Comparison of ENCODE assay signal across 36 cellular contexts in the genomic region with DNA sequence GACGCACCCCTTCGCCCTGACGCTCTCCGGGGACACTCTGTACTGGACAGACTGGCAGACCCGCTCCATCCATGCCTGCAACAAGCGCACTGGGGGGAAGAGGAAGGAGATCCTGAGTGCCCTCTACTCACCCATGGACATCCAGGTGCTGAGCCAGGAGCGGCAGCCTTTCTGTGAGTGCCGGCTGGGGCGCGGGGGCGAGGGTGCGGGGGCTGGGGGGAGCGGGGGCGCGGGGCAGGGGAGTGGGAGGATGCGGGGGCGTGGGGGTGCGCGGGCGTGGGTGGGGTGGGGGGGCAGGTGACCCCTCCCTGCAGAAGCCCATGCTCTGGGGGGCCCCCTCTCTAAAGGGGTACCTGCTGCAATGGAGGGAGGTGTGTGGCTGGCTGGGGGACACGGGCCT.
"Had no signal": no experiment of that assay in that cellular context is flagged by ENCODE, and none has a peak within 500 bp of the region (broad histone marks: within the 10 kb centered on the region; RNA-seq: fewer than 3 reads in every experiment).

No MANE protein-coding gene starts in this region.

- H3K27me3 ChIP-seq: body of pancreas, brain microvascular endothelial cell, breast epithelium had no signal

- H3K27me3 Mint-ChIP-seq: activated CD4-positive, alpha-beta memory T cell treated with anti-CD3 and anti-CD28 coated beads, Interleukin-2, amount 10 ng/mL, durations not matched to agents 7 days and 5 days; activated CD4-positive, alpha-beta T cell treated with anti-CD3 and anti-CD28 coated beads for 36 hours; activated CD4-positive, alpha-beta T cell treated with anti-CD3 and anti-CD28 coated beads, Interleukin-2, amount 10 ng/mL, durations not matched to agents 7 days and 5 days; activated CD8-positive, alpha-beta memory T cell treated with anti-CD3 and anti-CD28 coated beads, Interleukin-2, amount 10 ng/mL, durations not matched to agents 7 days and 5 days; activated naive CD4-positive, alpha-beta T cell treated with anti-CD3 and anti-CD28 coated beads, Interleukin-2, amount 10 ng/mL, durations not matched to agents 7 days and 5 days; activated naive CD4-positive, alpha-beta T cell treated with anti-CD3 and anti-CD28 coated beads, Interleukin-2, amount 50 U/mL, for 24 hours; activated naive CD8-positive, alpha-beta T cell; activated naive CD8-positive, alpha-beta T cell treated with anti-CD3 and anti-CD28 coated beads, Interleukin-2, amount 10 ng/mL, durations not matched to agents 7 days and 5 days; activated naive CD8-positive, alpha-beta T cell treated with anti-CD3 and anti-CD28 coated beads, Interleukin-2, amount 50 U/mL, for 24 hours; activated T-cell treated with anti-CD3 and anti-CD28 coated beads, Interleukin-2, amount 50 U/mL, for 24 hours; T-cell had no signal

- H3K4me3 ChIP-seq: body of pancreas, breast epithelium had no signal

- H3K4me3 Mint-ChIP-seq: activated CD4-positive, alpha-beta memory T cell treated with anti-CD3 and anti-CD28 coated beads, Interleukin-2, amount 10 ng/mL, durations not matched to agents 7 days and 5 days; activated CD4-positive, alpha-beta T cell treated with anti-CD3 and anti-CD28 coated beads for 36 hours; activated CD4-positive, alpha-beta T cell treated with anti-CD3 and anti-CD28 coated beads, Interleukin-2, amount 10 ng/mL, durations not matched to agents 7 days and 5 days; activated CD8-positive, alpha-beta memory T cell treated with anti-CD3 and anti-CD28 coated beads, Interleukin-2, amount 10 ng/mL, durations not matched to agents 7 days and 5 days; activated CD8-positive, alpha-beta T cell treated with anti-CD3 and anti-CD28 coated beads, Interleukin-2, amount 10 ng/mL, durations not matched to agents 7 days and 5 days; activated naive CD4-positive, alpha-beta T cell treated with anti-CD3 and anti-CD28 coated beads, Interleukin-2, amount 10 ng/mL, durations not matched to agents 7 days and 5 days; activated naive CD4-positive, alpha-beta T cell treated with anti-CD3 and anti-CD28 coated beads, Interleukin-2, amount 50 U/mL, for 24 hours; activated naive CD8-positive, alpha-beta T cell; activated naive CD8-positive, alpha-beta T cell treated with anti-CD3 and anti-CD28 coated beads, Interleukin-2, amount 10 ng/mL, durations not matched to agents 7 days and 5 days; activated naive CD8-positive, alpha-beta T cell treated with anti-CD3 and anti-CD28 coated beads, Interleukin-2, amount 50 U/mL, for 24 hours; activated T-cell treated with anti-CD3 and anti-CD28 coated beads, Interleukin-2, amount 50 U/mL, for 24 hours; T-cell; T-helper 1 cell treated with Interleukin-12 subunit alpha and Interleukin-12 subunit beta and Interleukin-4 antibody, amounts not matched to agents 30 μg/mL and 1 μg/mL, for 36 hours; T-helper 2 cell treated with Interferon-gamma antibody and Interleukin-4, amounts not matched to agents 5 μg/mL and 100 μg/mL, for 36 hours; WTC11 had no signal

- H3K9me3 ChIP-seq: body of pancreas, breast epithelium had no signal

- H3K36me3 ChIP-seq: breast epithelium had no signal

- DNase-seq: activated CD4-positive, alpha-beta memory T cell treated with anti-CD3 and anti-CD28 coated beads, Interleukin-2, amount 10 ng/mL, durations not matched to agents 7 days and 5 days; activated CD4-positive, alpha-beta T cell treated with anti-CD3 and anti-CD28 coated beads for 1 hour; activated CD4-positive, alpha-beta T cell treated with anti-CD3 and anti-CD28 coated beads for 36 hours; activated CD4-positive, alpha-beta T cell treated with anti-CD3 and anti-CD28 coated beads for 48 hours; activated CD4-positive, alpha-beta T cell treated with anti-CD3 and anti-CD28 coated beads, Interleukin-2, amount 10 ng/mL, durations not matched to agents 7 days and 5 days; activated CD4-positive, alpha-beta T cell treated with anti-CD3 and anti-CD28 coated beads, Interleukin-2, amount 50 U/mL, for 48 hours; activated CD4-positive, CD25-positive, alpha-beta regulatory T cell; activated CD8-positive, alpha-beta memory T cell treated with anti-CD3 and anti-CD28 coated beads for 24 hours; activated CD8-positive, alpha-beta memory T cell treated with anti-CD3 and anti-CD28 coated beads, Interleukin-2, amount 10 ng/mL, durations not matched to agents 7 days and 5 days; activated CD8-positive, alpha-beta memory T cell treated with anti-CD3 and anti-CD28 coated beads, Interleukin-2, amount 50 U/mL, for 48 hours; activated CD8-positive, alpha-beta T cell treated with anti-CD3 and anti-CD28 coated beads, Interleukin-2, amount 10 ng/mL, durations not matched to agents 7 days and 5 days; activated effector memory CD4-positive, alpha-beta T cell treated with Interleukin-2 at 50 U/mL for 16 hours; activated gamma-delta T cell; activated naive CD4-positive, alpha-beta T cell treated with anti-CD3 and anti-CD28 coated beads, Interleukin-2, amount 10 ng/mL, durations not matched to agents 7 days and 5 days; activated naive CD4-positive, alpha-beta T cell treated with Interleukin-2 at 50 U/mL for 16 hours; activated naive CD8-positive, alpha-beta T cell treated with anti-CD3 and anti-CD28 coated beads, Interleukin-2, amount 10 ng/mL, durations not matched to agents 7 days and 5 days; activated naive CD8-positive, alpha-beta T cell treated with anti-CD3 and anti-CD28 coated beads, Interleukin-2, amount 50 U/mL, for 24 hours; activated T-cell treated with anti-CD3 and anti-CD28 coated beads, Interleukin-2, amount 50 U/mL, for 24 hours; activated T-cell treated with anti-CD3 and anti-CD28 coated beads, Interleukin-2, amount 50 U/mL, for 48 hours; amniotic stem cell; aorta; body of pancreas; brain microvascular endothelial cell; central memory CD4-positive, alpha-beta T cell; T-cell; T-helper 2 cell; T-helper 9 cell; WERI-Rb-1 had no signal

- H3K36me3 Mint-ChIP-seq: activated naive CD4-positive, alpha-beta T cell treated with anti-CD3 and anti-CD28 coated beads, Interleukin-2, amount 50 U/mL, for 24 hours had no signal

- H3K27ac ChIP-seq: body of pancreas, brain microvascular endothelial cell, breast epithelium, WERI-Rb-1 had no signal

- H3K4me1 ChIP-seq: breast epithelium had no signal

- ATAC-seq: activated CD4-positive, alpha-beta T cell treated with anti-CD3 and anti-CD28 coated beads for 36 hours; activated CD4-positive, CD25-positive, alpha-beta regulatory T cell treated with anti-CD3 and anti-CD28 coated beads, Interleukin-2, amount 50 U/mL, for 24 hours; activated CD8-positive, alpha-beta memory T cell treated with anti-CD3 and anti-CD28 coated beads, Interleukin-2, amount 10 ng/mL, durations not matched to agents 7 days and 5 days; activated CD8-positive, alpha-beta T cell treated with anti-CD3 and anti-CD28 coated beads, Interleukin-2, amount 10 ng/mL, durations not matched to agents 7 days and 5 days; activated naive CD8-positive, alpha-beta T cell treated with anti-CD3 and anti-CD28 coated beads, Interleukin-2, amount 50 U/mL, for 24 hours; body of pancreas; T-cell; WTC11 had no signal

- H3K27ac Mint-ChIP-seq: activated CD4-positive, alpha-beta memory T cell treated with anti-CD3 and anti-CD28 coated beads, Interleukin-2, amount 10 ng/mL, durations not matched to agents 7 days and 5 days; activated CD4-positive, alpha-beta T cell treated with anti-CD3 and anti-CD28 coated beads for 36 hours; activated CD4-positive, alpha-beta T cell treated with anti-CD3 and anti-CD28 coated beads, Interleukin-2, amount 10 ng/mL, durations not matched to agents 7 days and 5 days; activated CD8-positive, alpha-beta memory T cell treated with anti-CD3 and anti-CD28 coated beads, Interleukin-2, amount 10 ng/mL, durations not matched to agents 7 days and 5 days; activated naive CD4-positive, alpha-beta T cell treated with anti-CD3 and anti-CD28 coated beads, Interleukin-2, amount 10 ng/mL, durations not matched to agents 7 days and 5 days; activated naive CD4-positive, alpha-beta T cell treated with anti-CD3 and anti-CD28 coated beads, Interleukin-2, amount 50 U/mL, for 24 hours; activated naive CD8-positive, alpha-beta T cell; activated naive CD8-positive, alpha-beta T cell treated with anti-CD3 and anti-CD28 coated beads, Interleukin-2, amount 10 ng/mL, durations not matched to agents 7 days and 5 days; activated naive CD8-positive, alpha-beta T cell treated with anti-CD3 and anti-CD28 coated beads, Interleukin-2, amount 50 U/mL, for 24 hours; activated T-cell treated with anti-CD3 and anti-CD28 coated beads, Interleukin-2, amount 50 U/mL, for 24 hours; activated T-helper 2 cell treated with anti-CD3 and anti-CD28 coated beads, Interferon-gamma antibody, Interleukin-2, Interleukin-4, amounts not matched to agents 10 μg/mL and 5 μg/mL and 100 μg/mL, durations not matched to agents 14 hours and 24 hours and 36 hours; T-cell; T-helper 1 cell treated with Interleukin-12 subunit alpha and Interleukin-12 subunit beta and Interleukin-4 antibody, amounts not matched to agents 30 μg/mL and 1 μg/mL, for 36 hours; T-helper 2 cell treated with Interferon-gamma antibody and Interleukin-4, amounts not matched to agents 5 μg/mL and 100 μg/mL, for 36 hours had no signal

- H3K9me3 Mint-ChIP-seq: activated CD4-positive, alpha-beta memory T cell treated with anti-CD3 and anti-CD28 coated beads, Interleukin-2, amount 10 ng/mL, durations not matched to agents 7 days and 5 days; activated naive CD4-positive, alpha-beta T cell treated with anti-CD3 and anti-CD28 coated beads, Interleukin-2, amount 10 ng/mL, durations not matched to agents 7 days and 5 days; activated naive CD4-positive, alpha-beta T cell treated with anti-CD3 and anti-CD28 coated beads, Interleukin-2, amount 50 U/mL, for 24 hours; activated naive CD8-positive, alpha-beta T cell treated with anti-CD3 and anti-CD28 coated beads, Interleukin-2, amount 50 U/mL, for 24 hours; activated T-cell treated with anti-CD3 and anti-CD28 coated beads, Interleukin-2, amount 50 U/mL, for 24 hours; activated T-helper 2 cell treated with anti-CD3 and anti-CD28 coated beads, Interferon-gamma antibody, Interleukin-2, Interleukin-4, amounts not matched to agents 10 μg/mL and 5 μg/mL and 100 μg/mL, durations not matched to agents 14 hours and 24 hours and 36 hours; T-cell; T-helper 2 cell treated with Interferon-gamma antibody and Interleukin-4, amounts not matched to agents 5 μg/mL and 100 μg/mL, for 36 hours had no signal

- H3K4me1 Mint-ChIP-seq: activated CD4-positive, alpha-beta T cell treated with anti-CD3 and anti-CD28 coated beads for 36 hours; activated naive CD4-positive, alpha-beta T cell treated with anti-CD3 and anti-CD28 coated beads, Interleukin-2, amount 50 U/mL, for 24 hours; activated naive CD8-positive, alpha-beta T cell treated with anti-CD3 and anti-CD28 coated beads, Interleukin-2, amount 50 U/mL, for 24 hours; T-cell; WTC11 had no signal
